8 cellular contexts compared by ENCODE assay signal in the genomic region with DNA sequence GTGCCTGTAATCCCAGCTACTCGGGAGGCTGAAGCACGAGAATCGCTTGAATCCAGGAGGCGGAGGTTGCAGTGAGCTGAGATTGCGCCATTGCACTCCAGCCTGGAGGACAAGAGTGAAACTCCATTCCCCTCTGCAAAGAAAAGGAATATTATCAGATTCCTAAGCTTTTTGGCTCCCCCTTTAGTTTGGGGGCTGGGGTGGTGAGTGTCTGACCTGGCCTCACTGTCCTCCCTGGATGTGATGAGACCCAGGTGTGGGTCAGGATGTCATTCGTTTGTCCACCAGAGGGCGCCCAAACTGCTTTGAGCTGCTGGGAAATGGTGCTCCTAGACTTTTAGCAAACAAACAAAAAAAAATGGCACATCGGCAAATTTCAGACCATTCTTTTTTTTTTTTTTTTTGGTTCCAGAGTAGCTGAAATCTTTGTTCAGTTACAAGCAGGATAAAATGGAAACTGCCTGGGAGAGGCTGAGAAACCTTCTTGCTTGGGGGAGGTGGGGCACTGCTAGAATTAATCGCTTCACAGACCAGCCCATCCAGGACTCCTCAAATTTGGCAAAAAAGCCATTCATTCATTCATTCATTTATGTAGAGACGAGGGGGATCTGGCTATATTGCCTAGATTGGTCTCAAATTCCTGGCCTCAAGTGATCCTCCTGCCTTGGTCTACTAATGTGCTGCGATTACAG. TPM values are rescaled to one million over a fixed set of nuclear protein-coding genes. Genes with fewer than 3 reads are reported as not detected.
DNase-seq lines count a peak whose midpoint lies in the region; ATAC-seq and TF ChIP-seq lines count a peak whose summit lies in the region.

No MANE protein-coding gene starts in this region.

- H3K36me3 Mint-ChIP-seq in H9 (ENCODE audit: insufficient read depth in 1 of 3, low read depth in 3 of 3): peaks cover 48 to 88% (median 73%) of the 10 kb centered on the region in 3 experiments
- peaks cover under 1% of the 10 kb centered on the region for H3K36me3 Mint-ChIP-seq in natural killer cell

- H3K9me3 Mint-ChIP-seq in H9: no peaks in the 10 kb centered on the region
- H3K9me3 Mint-ChIP-seq in natural killer cell: no peaks in the 10 kb centered on the region

- no peak overlapping the region for H3K14ac ChIP-seq in H9 (ENCODE audit: insufficient read depth, low read length)

- H2BK5ac ChIP-seq in H9 (ENCODE audit: insufficient read length, low read length): no peak overlapping the region

- peak overlapping the region; percentile 64 for H4K5ac ChIP-seq in H9 (ENCODE audit: insufficient read length, low read depth, low read length)

- BruUV-seq in OCI-LY7 (replicated peaks; lab: Mats Ljungman, UMichigan): TSS peak; percentile 41

- no peaks in the 10 kb centered on the region for H3K23me2 ChIP-seq in H9 (ENCODE audit: insufficient read length, low read depth, low read length, poor library complexity, severe bottlenecking)

- no peak overlapping the region for H3K18ac ChIP-seq in H9 (ENCODE audit: insufficient read length, low read depth, low read length)

- H4K20me1 ChIP-seq in H9 (ENCODE audit: control insufficient read depth, insufficient read depth, insufficient read length) (peaks cover 4% of the 10 kb centered on the region), OCI-LY7 (ENCODE audit: insufficient read depth, low read length) (no peaks in the 10 kb centered on the region)

- H2AK5ac ChIP-seq in H9 (ENCODE audit: insufficient read length, low read length): no peak overlapping the region

- no CpG with 5 or more reads among the region's 11 CpGs for WGBS in H9 (ENCODE audit: extremely low coverage, insufficient read length, low lambda C conversion rate)

- peaks cover 82% of the 10 kb centered on the region for H3K36me3 ChIP-seq in BE2C
- H3K36me3 ChIP-seq in OCI-LY7 (ENCODE audit: insufficient read depth, low read length): peaks cover 95% of the 10 kb centered on the region

- intact Hi-C loops in OCI-LY7 (cut with micrococcal nuclease; ENCODE audit: unreplicated experiment): loop anchor here (2.0 kb wide), 1 partner anchor 89 kb away; no protein-coding TSS in a partner anchor
- intact Hi-C loops in natural killer cell (cut with micrococcal nuclease): loop anchor here (5.0 kb wide), 1 partner anchor 356 kb away; a partner anchor contains a TSS

- no peak overlapping the region for H3K4me2 ChIP-seq in H9 (ENCODE audit: insufficient read depth, insufficient read length, low read length)
- no peak overlapping the region for H3K4me2 ChIP-seq in OCI-LY7 (ENCODE audit: low read length)

- H2AFZ ChIP-seq in H9 (ENCODE audit: low read length) (no peak overlapping the region), OCI-LY7 (ENCODE audit: low read length) (no peak overlapping the region)

- no peak overlapping the region for H2BK15ac ChIP-seq in H9 (ENCODE audit: low read depth, low read length)

- no peak overlapping the region for H3K4ac ChIP-seq in H9 (ENCODE audit: low read depth, low read length)

- no peak overlapping the region for H2BK120ac ChIP-seq in H9 (ENCODE audit: low read depth, low read length, poor library complexity, severe bottlenecking)

- ATAC-seq in esophagus mucosa: peak; percentile 51
- ATAC-seq in natural killer cell: peak; percentile 68 to 72 (median 70)
- no peak for ATAC-seq in GM21390 (IDR thresholded peaks at IDR 0.05; ENCODE audit: unreplicated experiment)

- no peak overlapping the region for H3T11ph ChIP-seq in H9 (ENCODE audit: low read length)

- no peak overlapping the region for H3K27ac ChIP-seq in H9 (ENCODE audit: insufficient read length, low read depth, low read length)
- H3K27ac ChIP-seq in OCI-LY7 (ENCODE audit: low read depth, low read length, poor library complexity, severe bottlenecking): no peak overlapping the region

- POLR2A ChIA-PET in OCI-LY7 (lab: Charles Lee): interaction anchor here (0.7 kb wide), 1 partner anchor 105 kb away, joined by 3 read pairs; no protein-coding TSS in a partner anchor

- H2BK20ac ChIP-seq in H9 (ENCODE audit: low read depth, low read length, poor library complexity, severe bottlenecking): no peak overlapping the region

- H4K8ac ChIP-seq in H9 (replicated peaks; ENCODE audit: insufficient read length, low read depth, low read length): no peak overlapping the region

- no peak overlapping the region for H3K56ac ChIP-seq in H9 (ENCODE audit: insufficient read length, low read depth, low read length)

- H3K9me3 ChIP-seq in BE2C (no peaks in the 10 kb centered on the region), H9 (ENCODE audit: control insufficient read depth, low read depth, low read length) (no peaks in the 10 kb centered on the region), OCI-LY7 (ENCODE audit: low read length) (no peaks in the 10 kb centered on the region)

- peak; percentile 85 for TF ChIP-seq CTCF in BE2C (IDR thresholded peaks at IDR 0.05; ENCODE audit: low read depth, low read length)
- peak; percentile 89 for TF ChIP-seq CTCF in H9 (conservative IDR thresholded peaks at IDR 0.05)
- TF ChIP-seq CTCF in OCI-LY7 (conservative IDR thresholded peaks at IDR 0.05; ENCODE audit: low read length): peak; percentile 90
- TF ChIP-seq CTCF in natural killer cell (IDR thresholded peaks at IDR 0.05): peak; percentile 79

- peaks cover 3% of the 10 kb centered on the region for H3K79me1 ChIP-seq in H9 (ENCODE audit: insufficient read depth, low read depth, low read length, poor library complexity, severe bottlenecking)

- H3K4me3 Mint-ChIP-seq in H9 (no peak overlapping the region), natural killer cell (no peak overlapping the region)

- H3K9ac ChIP-seq in H9 (ENCODE audit: extremely low read depth, insufficient read length, low read length): no peak overlapping the region

- no peaks in the 10 kb centered on the region for H3K27me3 ChIP-seq in BE2C
- H3K27me3 ChIP-seq in H9 (ENCODE audit: insufficient read depth, low read length): no peaks in the 10 kb centered on the region

- no peaks in the 10 kb centered on the region for H3K4me1 ChIP-seq in BE2C
- H3K4me1 ChIP-seq in H9 (ENCODE audit: insufficient read depth, low read length): no peaks in the 10 kb centered on the region
- no peaks in the 10 kb centered on the region for H3K4me1 ChIP-seq in OCI-LY7 (ENCODE audit: insufficient read depth, low read length, poor library complexity, severe bottlenecking)

- no peaks in the 10 kb centered on the region for H3K9me2 ChIP-seq in OCI-LY7 (ENCODE audit: insufficient read depth, low read length)

- no peak overlapping the region for H2BK12ac ChIP-seq in H9 (ENCODE audit: insufficient read length, low read depth, low read length)

- H3K27me3 Mint-ChIP-seq in H9 (ENCODE audit: low read depth) (no peaks in the 10 kb centered on the region), natural killer cell (ENCODE audit: low read depth in 2 of 2) (no peaks in the 10 kb centered on the region)

- H3K79me2 ChIP-seq in H9 (ENCODE audit: insufficient read depth, low read length) (no peaks in the 10 kb centered on the region), OCI-LY7 (ENCODE audit: insufficient read depth, low read depth, low read length) (0 out of 2 replicates have a peak, but pooled peaks cover 5% of the 10 kb centered on the region)

- H3K4me3 ChIP-seq in BE2C (ENCODE audit: low read depth, low read length): no peak overlapping the region
- H3K4me3 ChIP-seq in OCI-LY7 (ENCODE audit: low read depth, low read length, poor library complexity, severe bottlenecking): no peak overlapping the region

- peak overlapping the region in 2 of 3 experiments; percentile 66 to 70; a peak in 2 of 7 replicates for H3K27ac Mint-ChIP-seq in H9
- peak overlapping the region in 1 of 2 donors; percentile 45 for H3K27ac Mint-ChIP-seq in natural killer cell

- CTCF ChIA-PET in OCI-LY7 (lab: Charles Lee; ENCODE audit: unreplicated experiment): interaction anchor here (0.5 to 1.1 kb wide), 4 partner anchors 17 to 187 kb away, joined by 3 read pairs; a partner anchor contains a TSS

- DNase-seq in BE2C (peak; percentile 82), H9 (peak; percentile 80), OCI-LY7 (ENCODE audit: low spot score) (peak; percentile 82), activated T-cell treated with anti-CD3 and anti-CD28 coated beads for 24 hours (ENCODE audit: low read depth) (peak; percentile 59), natural killer cell (peak; percentile 67)
- peak; percentile 31 to 76 (median 60) for DNase-seq in stimulated activated naive CD4-positive, alpha-beta T cell (lab: John Stamatoyannopoulos, UW)

- no peaks in the 10 kb centered on the region for H3K4me1 Mint-ChIP-seq in H9
- H3K4me1 Mint-ChIP-seq in natural killer cell: peaks cover 6% of the 10 kb centered on the region in 2 donors

- no peak overlapping the region for H4K91ac ChIP-seq in H9 (ENCODE audit: insufficient read length, low read depth, low read length)

- no peak overlapping the region for H3K23ac ChIP-seq in H9 (ENCODE audit: insufficient read length, low read depth, low read length)

RNA-seq across cellular contexts. Expression of a gene that starts 29.4 kb away (rescaled TPM):
- polyA plus RNA-seq in BE2C (2012; ENCODE audit: insufficient read depth, insufficient read length, low read depth): 8.6 TPM
- total RNA-seq in H9 (2021): 50.8 and 51.5 TPM in 2 replicates
- 184 and 220 TPM in 2 replicates for total RNA-seq in OCI-LY7 (2014; rRNA removed; shearing (Covaris generic))
- 132 and 133 TPM in 2 replicates for total RNA-seq in OCI-LY7 (2022)
- 17.1 TPM for total RNA-seq in esophagus mucosa
- total RNA-seq in natural killer cell: 1 to 10 TPM; 1.7 to 6.1 (median 4.1) TPM

RNA-seq across cellular contexts. Expression of a gene that starts 36.9 kb away (rescaled TPM):
- polyA plus RNA-seq in BE2C (2012; ENCODE audit: insufficient read depth, insufficient read length, low read depth): 12.4 TPM
- total RNA-seq in H9 (2021) (81.3 and 92.7 TPM in 2 replicates), OCI-LY7 (2022) (99.1 and 101 TPM in 2 replicates), esophagus mucosa (117 TPM), natural killer cell (100 to 1,000 TPM in 2 of 3 donors, 10 to 100 TPM in 1; 84.7 to 172 (median 112) TPM)
- 61.8 and 88.3 TPM in 2 replicates for total RNA-seq in OCI-LY7 (2014; rRNA removed; shearing (Covaris generic))
